ENCODE assay signal across 7 cellular contexts in the genomic region with DNA sequence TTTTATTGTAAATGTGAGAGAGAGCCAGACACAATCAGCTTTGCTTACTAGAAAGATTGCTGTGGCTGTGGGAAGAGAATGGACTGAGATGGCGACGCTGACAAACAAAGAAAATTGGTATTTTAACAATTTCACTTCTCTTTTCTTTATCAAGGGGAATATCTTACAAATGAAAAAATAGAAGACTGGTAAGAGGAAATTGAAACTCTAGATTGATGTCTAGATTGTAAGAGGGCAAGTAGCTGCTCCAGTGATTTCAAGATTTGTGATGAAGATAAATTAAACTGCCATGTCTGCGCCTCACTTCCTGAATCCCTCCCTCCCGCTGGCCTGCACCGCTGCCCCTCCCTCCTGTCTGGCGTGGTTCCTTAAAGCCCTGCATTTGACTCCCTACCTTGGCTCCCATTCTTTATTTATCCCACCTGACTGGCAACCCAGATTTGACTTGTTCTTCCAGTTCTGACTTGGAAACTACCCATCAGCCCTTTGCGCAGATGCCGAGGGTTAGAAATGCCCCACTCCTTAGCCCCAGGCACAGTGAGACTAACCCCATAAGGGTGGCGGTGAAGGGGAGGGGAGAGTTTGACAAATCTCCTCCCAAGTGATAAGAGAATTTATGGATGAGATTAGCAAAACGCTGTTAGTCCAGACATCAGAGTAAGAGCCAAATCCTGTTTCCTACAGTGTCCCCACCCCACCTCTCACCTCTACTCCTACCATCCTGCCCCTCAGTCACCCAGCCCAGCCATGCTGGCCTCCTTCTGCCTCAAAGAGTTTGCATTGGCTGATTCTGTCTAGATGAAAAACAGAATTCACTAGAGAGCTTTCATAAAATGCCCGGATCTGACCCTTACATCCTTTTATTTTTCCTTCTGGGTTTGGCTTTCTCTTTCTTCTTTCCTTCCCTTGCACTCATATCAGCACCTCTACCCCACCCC.
DNase-seq lines count a peak whose midpoint lies in the region; ATAC-seq lines count a peak whose summit lies in the region.

No MANE protein-coding gene starts in this region.

- no peaks in the 10 kb centered on the region for H3K27me3 ChIP-seq in neuron (ENCODE audit: insufficient read depth, low read length)

- H2AFZ ChIP-seq in neuron (ENCODE audit: low read depth, low read length) = peak overlapping the region; percentile 6

- no peaks in the 10 kb centered on the region for H3K36me3 ChIP-seq in neuron (ENCODE audit: insufficient read depth, low read length)

- no peak overlapping the region for H3K4me3 ChIP-seq in neuron (ENCODE audit: low read length)

- peaks cover 7% of the 10 kb centered on the region for H3K4me1 ChIP-seq in neuron (ENCODE audit: insufficient read depth, low read length)

- H3K9me3 ChIP-seq in neuron (ENCODE audit: low read length) = no peaks in the 10 kb centered on the region

- peak overlapping the region; percentile 66 for H3K27ac ChIP-seq in caudate nucleus (ENCODE audit: low read depth, low read length)

- ATAC-seq in GM18868 (IDR thresholded peaks at IDR 0.05; ENCODE audit: unreplicated experiment) = peak; percentile 64
- ATAC-seq in HG02763 (IDR thresholded peaks at IDR 0.05; ENCODE audit: unreplicated experiment) = peak; percentile 24

- DNase-seq in NCI-H526 (lab: John Stamatoyannopoulos, UW) = peak; percentile 46 to 58
- no peak for DNase-seq in caudate nucleus (lab: John Stamatoyannopoulos, UW)
- no peak for DNase-seq in stimulated activated CD4-positive, alpha-beta T cell treated with anti-CD3 and anti-CD28 coated beads, Interleukin-15, amount 100 ng/mL, for 24 hours
- no peak for DNase-seq in activated CD4-positive, alpha-beta T cell treated with anti-CD3 and anti-CD28 coated beads, Interleukin-2, amount 50 U/mL, for 1 hour

Comparison
In these comparisons a context has a peak if more than half of its experiments do, and no peak if none do; other contexts are left out.
1. DNase-seq: peak in NCI-H526 (2 of 2); none in caudate nucleus (0 of 61), stimulated activated CD4-positive, alpha-beta T cell treated with anti-CD3 and anti-CD28 coated beads, Interleukin-15, amount 100 ng/mL, for 24 hours (single experiment) and activated CD4-positive, alpha-beta T cell treated with anti-CD3 and anti-CD28 coated beads, Interleukin-2, amount 50 U/mL, for 1 hour (single experiment).